In the genomic region with DNA sequence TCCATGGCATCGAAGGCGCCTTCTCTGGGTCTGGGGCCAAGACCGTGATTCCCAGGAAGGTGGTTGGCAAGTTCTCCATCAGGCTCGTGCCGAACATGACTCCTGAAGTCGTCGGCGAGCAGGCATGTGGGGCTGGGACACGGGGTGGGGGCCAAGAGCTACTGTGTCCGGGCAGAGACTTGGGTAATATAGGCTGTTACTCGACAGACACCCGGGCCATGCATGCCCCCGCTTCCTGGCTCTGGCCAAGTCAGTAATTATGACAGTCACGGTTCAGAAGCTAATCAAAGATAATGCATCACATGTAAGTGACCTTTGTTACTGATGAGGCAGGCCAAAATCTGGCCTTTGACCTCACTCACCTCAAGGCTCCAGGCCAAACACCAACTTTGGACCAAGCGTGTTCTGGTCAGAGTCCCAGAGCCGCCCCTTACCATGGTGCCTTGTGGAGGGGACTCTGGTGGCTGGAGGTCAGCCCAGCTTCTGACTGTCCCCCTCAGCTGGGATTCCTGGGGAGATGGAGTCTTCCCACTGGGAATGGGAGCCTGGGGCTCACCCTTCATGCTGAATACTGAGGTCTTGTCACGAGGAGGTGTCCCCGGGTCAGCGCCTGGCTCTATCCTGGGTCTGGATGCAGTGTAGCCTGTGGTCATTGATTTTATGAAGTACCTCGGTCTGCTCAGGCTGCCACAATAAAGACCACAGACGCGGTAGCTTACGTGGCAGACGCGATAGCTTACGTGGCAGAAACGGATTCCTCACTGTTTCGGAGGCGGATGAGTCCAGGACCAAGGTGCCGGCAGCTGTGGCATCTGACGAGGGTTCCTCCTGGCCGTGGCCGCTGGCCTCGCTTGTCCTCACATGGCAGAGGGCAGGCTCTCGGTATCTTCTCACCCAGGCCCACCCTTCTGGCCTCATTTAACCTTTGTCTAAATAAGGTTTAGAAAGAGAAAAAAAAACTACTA, we compare ENCODE assay signal across 28 cellular contexts. TPM values are rescaled to one million over a fixed set of nuclear protein-coding genes. Genes with fewer than 3 reads are reported as not detected.
"Had no signal": no experiment of that assay in that cellular context is flagged by ENCODE, and none has a peak within 500 bp of the region (broad histone marks: within the 10 kb centered on the region; RNA-seq: fewer than 3 reads in every experiment).

No MANE protein-coding gene starts in this region.

- H3K27ac Mint-ChIP-seq: activated CD8-positive, alpha-beta T cell treated with anti-CD3 and anti-CD28 coated beads, Interleukin-2, amount 10 ng/mL, durations not matched to agents 7 days and 5 days; activated naive CD4-positive, alpha-beta T cell treated with anti-CD3 and anti-CD28 coated beads for 36 hours; activated naive CD8-positive, alpha-beta T cell treated with anti-CD3 and anti-CD28 coated beads, Interleukin-2, amount 10 ng/mL, durations not matched to agents 7 days and 5 days; immature natural killer cell; nephron progenitor cell had no signal

- H3K27me3 Mint-ChIP-seq: activated naive CD8-positive, alpha-beta T cell treated with anti-CD3 and anti-CD28 coated beads, Interleukin-2, amount 10 ng/mL, durations not matched to agents 7 days and 5 days; stimulated activated naive CD8-positive, alpha-beta T cell treated with anti-CD3 and anti-CD28 coated beads, Interleukin-15, amount 100 ng/mL, for 72 hours had no signal

- H3K27me3 ChIP-seq: foreskin keratinocyte, upper lobe of left lung had no signal

- ATAC-seq: activated CD8-positive, alpha-beta T cell treated with anti-CD3 and anti-CD28 coated beads, Interleukin-2, amount 10 ng/mL, durations not matched to agents 7 days and 5 days; left ventricle myocardium superior; right cardiac atrium; stimulated activated effector memory CD8-positive, alpha-beta T cell treated with anti-CD3 and anti-CD28 coated beads, Interleukin-12 subunit alpha, Interleukin-12 subunit beta, amount 100 ng/mL, for 72 hours; stimulated activated naive CD8-positive, alpha-beta T cell treated with anti-CD3 and anti-CD28 coated beads, Interleukin-15, amount 100 ng/mL, for 72 hours had no signal

- H3K4me1 Mint-ChIP-seq: activated naive CD8-positive, alpha-beta T cell treated with anti-CD3 and anti-CD28 coated beads, Interleukin-2, amount 10 ng/mL, durations not matched to agents 7 days and 5 days; nephron progenitor cell had no signal

- H3K4me3 Mint-ChIP-seq: activated CD8-positive, alpha-beta T cell treated with anti-CD3 and anti-CD28 coated beads, Interleukin-2, amount 10 ng/mL, durations not matched to agents 7 days and 5 days; activated naive CD4-positive, alpha-beta T cell treated with anti-CD3 and anti-CD28 coated beads for 36 hours; activated naive CD8-positive, alpha-beta T cell treated with anti-CD3 and anti-CD28 coated beads, Interleukin-2, amount 10 ng/mL, durations not matched to agents 7 days and 5 days; immature natural killer cell; nephron progenitor cell; stimulated activated effector memory CD8-positive, alpha-beta T cell treated with anti-CD3 and anti-CD28 coated beads, Interleukin-12 subunit alpha, Interleukin-12 subunit beta, amount 100 ng/mL, for 72 hours; stimulated activated naive CD8-positive, alpha-beta T cell treated with anti-CD3 and anti-CD28 coated beads, Interleukin-15, amount 100 ng/mL, for 72 hours had no signal

- H3K4me3 ChIP-seq: thoracic aorta, upper lobe of left lung had no signal

- H3K9me3 Mint-ChIP-seq: activated naive CD4-positive, alpha-beta T cell treated with anti-CD3 and anti-CD28 coated beads for 36 hours; activated naive CD8-positive, alpha-beta T cell treated with anti-CD3 and anti-CD28 coated beads, Interleukin-2, amount 10 ng/mL, durations not matched to agents 7 days and 5 days; immature natural killer cell; stimulated activated effector memory CD8-positive, alpha-beta T cell treated with anti-CD3 and anti-CD28 coated beads, Interleukin-12 subunit alpha, Interleukin-12 subunit beta, amount 100 ng/mL, for 72 hours; stimulated activated naive CD8-positive, alpha-beta T cell treated with anti-CD3 and anti-CD28 coated beads, Interleukin-15, amount 100 ng/mL, for 72 hours had no signal

- DNase-seq: activated CD4-positive, alpha-beta T cell treated with anti-CD3 and anti-CD28 coated beads for 1 hour; activated CD4-positive, alpha-beta T cell treated with anti-CD3 and anti-CD28 coated beads, Interleukin-2, amount 50 U/mL, for 1 hour; activated CD8-positive, alpha-beta T cell treated with anti-CD3 and anti-CD28 coated beads, Interleukin-2, amount 10 ng/mL, durations not matched to agents 7 days and 5 days; activated effector memory CD4-positive, alpha-beta T cell treated with Interleukin-2 at 50 U/mL for 16 hours; activated naive CD4-positive, alpha-beta T cell treated with anti-CD3 and anti-CD28 coated beads for 36 hours; activated naive CD8-positive, alpha-beta T cell treated with anti-CD3 and anti-CD28 coated beads, Interleukin-2, amount 10 ng/mL, durations not matched to agents 7 days and 5 days; activated T-cell treated with anti-CD3 and anti-CD28 coated beads, Interleukin-2, amount 50 U/mL, for 48 hours; amniotic stem cell; cerebellar nuclear complex; cortex of kidney; immature natural killer cell; kidney glomerular epithelial cell; left ventricle myocardium superior; nephron progenitor cell; stimulated activated CD4-positive, alpha-beta T cell treated with anti-CD3 and anti-CD28 coated beads, Interleukin-1b, Interleukin-23, amount 100 ng/mL, for 48 hours; stimulated activated naive CD8-positive, alpha-beta T cell treated with anti-CD3 and anti-CD28 coated beads, Interleukin-15, amount 100 ng/mL, for 72 hours; T-helper 1 cell had no signal

- H2AFZ ChIP-seq: parathyroid adenoma had no signal

- H3K4me1 ChIP-seq: foreskin keratinocyte, parathyroid adenoma, upper lobe of left lung had no signal

- H3K27ac ChIP-seq: foreskin keratinocyte, parathyroid adenoma, thoracic aorta, upper lobe of left lung had no signal

- H3K9me3 ChIP-seq: thoracic aorta, upper lobe of left lung had no signal

- H3K9ac ChIP-seq: parathyroid adenoma had no signal

- H3K79me2 ChIP-seq: parathyroid adenoma had no signal

RNA-seq across cellular contexts. Expression of a gene that starts 17.7 kb away (rescaled TPM):
- total RNA-seq: activated CD8-positive, alpha-beta T cell treated with anti-CD3 and anti-CD28 coated beads, Interleukin-2, amount 10 ng/mL, durations not matched to agents 7 days and 5 days; activated naive CD4-positive, alpha-beta T cell treated with anti-CD3 and anti-CD28 coated beads for 36 hours; activated naive CD8-positive, alpha-beta T cell treated with anti-CD3 and anti-CD28 coated beads, Interleukin-2, amount 10 ng/mL, durations not matched to agents 7 days and 5 days; bronchial epithelial cell; foreskin keratinocyte; glomerular endothelial cell; left ventricle myocardium superior; mononuclear cell; pulmonary artery endothelial cell; right cardiac atrium; skeletal muscle tissue; thoracic aorta; upper lobe of left lung had no signal
- polyA plus RNA-seq: foreskin keratinocyte, immature natural killer cell had no signal

RNA-seq across cellular contexts. Expression of a gene that starts 59.4 kb away (rescaled TPM):
- total RNA-seq: activated CD8-positive, alpha-beta T cell treated with anti-CD3 and anti-CD28 coated beads, Interleukin-2, amount 10 ng/mL, durations not matched to agents 7 days and 5 days; activated naive CD4-positive, alpha-beta T cell treated with anti-CD3 and anti-CD28 coated beads for 36 hours; activated naive CD8-positive, alpha-beta T cell treated with anti-CD3 and anti-CD28 coated beads, Interleukin-2, amount 10 ng/mL, durations not matched to agents 7 days and 5 days; bronchial epithelial cell; foreskin keratinocyte; glomerular endothelial cell; mononuclear cell; pulmonary artery endothelial cell; thoracic aorta had no signal
- polyA plus RNA-seq: foreskin keratinocyte, immature natural killer cell had no signal
